Comparison of ENCODE assay signal across 14 cellular contexts in the genomic region with DNA sequence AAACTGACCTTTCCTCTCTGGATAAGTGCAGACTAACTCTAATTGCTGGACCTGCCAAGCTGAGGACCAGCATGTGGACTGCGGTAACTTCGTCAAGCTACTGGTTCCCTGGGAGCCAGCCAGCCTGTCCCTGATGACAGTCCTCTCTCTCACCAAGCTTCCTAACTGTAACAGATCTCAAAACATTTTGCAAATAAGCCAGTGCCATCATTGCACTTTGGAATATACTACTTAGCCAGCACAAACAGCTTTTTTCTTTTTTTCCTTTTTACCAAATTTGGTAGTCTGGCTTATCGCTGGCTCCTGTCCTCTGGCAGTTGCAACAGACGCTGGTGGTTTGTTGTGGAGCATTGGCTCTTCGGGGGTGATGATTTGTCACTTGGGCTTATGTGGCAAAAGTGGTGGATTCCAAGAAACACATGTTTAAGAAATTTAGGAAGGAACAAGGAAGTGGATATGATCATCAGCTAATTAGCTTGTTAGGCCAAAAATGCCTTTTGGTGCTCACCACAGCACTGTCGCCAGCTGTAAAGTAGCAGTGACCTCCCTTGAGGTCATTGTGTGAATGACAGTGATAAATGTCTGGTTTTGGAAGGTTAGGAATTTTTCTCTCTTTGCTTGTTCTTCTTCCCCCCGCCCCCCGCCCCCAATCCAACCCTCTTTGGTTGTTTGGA.
DNase-seq lines count a peak whose midpoint lies in the region; ATAC-seq, FAIRE-seq and TF ChIP-seq lines count a peak whose summit lies in the region.
"Had no signal": no experiment of that assay in that cellular context is flagged by ENCODE, and none has a peak within 500 bp of the region (broad histone marks: within the 10 kb centered on the region; RNA-seq: fewer than 3 reads in every experiment).

No MANE protein-coding gene starts in this region.

- no peak overlapping the region for H3K23ac ChIP-seq in mesenchymal stem cell (ENCODE audit: low read length in 2 of 2)

- H2BK12ac ChIP-seq in mesenchymal stem cell (ENCODE audit: low read length in 2 of 2) = no peak overlapping the region

- H3K27ac ChIP-seq in mesenchymal stem cell (ENCODE audit: low read length, poor library complexity, severe bottlenecking) = no peak overlapping the region
- H3K27ac ChIP-seq: BLaER1 treated with 17β-estradiol and CSF1 and Interleukin-3, amounts not matched to agents 10 nM and 100 nM; testis had no signal

- peak overlapping the region in 1 of 2 experiments; percentile 68 for H3K14ac ChIP-seq in mesenchymal stem cell (ENCODE audit: low read length in 2 of 2)

- H2BK120ac ChIP-seq in mesenchymal stem cell (ENCODE audit: low read depth, low read length) = no peak overlapping the region

- H3K27me3 ChIP-seq in mesenchymal stem cell (ENCODE audit: control insufficient read depth in 1 of 2, insufficient read depth in 1 of 2, low read length in 2 of 2) = no peaks in the 10 kb centered on the region
- no peaks in the 10 kb centered on the region for H3K27me3 ChIP-seq in MG63
- H3K27me3 ChIP-seq: BLaER1 treated with 17β-estradiol and CSF1 and Interleukin-3, amounts not matched to agents 10 nM and 100 nM; Peyer's patch; testis had no signal

- no peak for ATAC-seq in HG02763 (IDR thresholded peaks at IDR 0.05; ENCODE audit: unreplicated experiment)
- ATAC-seq: esophagus mucosa, sciatic nerve had no signal

- H2AK5ac ChIP-seq in mesenchymal stem cell (ENCODE audit: low read length, severe bottlenecking) = no peak overlapping the region

- no peaks in the 10 kb centered on the region for H3K9me3 ChIP-seq in mesenchymal stem cell (ENCODE audit: control insufficient read depth, low read length)
- H3K9me3 ChIP-seq in MG63 = no peaks in the 10 kb centered on the region
- H3K9me3 ChIP-seq: BLaER1 treated with 17β-estradiol and CSF1 and Interleukin-3, amounts not matched to agents 10 nM and 100 nM; Peyer's patch; testis had no signal

- H4K8ac ChIP-seq in mesenchymal stem cell (ENCODE audit: low read length) = no peak overlapping the region

- no peak overlapping the region for H3K18ac ChIP-seq in mesenchymal stem cell (ENCODE audit: low read depth in 1 of 2, low read length in 2 of 2)

- H2BK15ac ChIP-seq in mesenchymal stem cell (ENCODE audit: low read depth, poor library complexity, severe bottlenecking) = no peak overlapping the region

- CTCF ChIA-PET in HEK293T (lab: Yijun Ruan, JAX) = no interaction called here

- no peaks in the 10 kb centered on the region for H3K36me3 ChIP-seq in mesenchymal stem cell (ENCODE audit: control insufficient read depth in 1 of 2, insufficient read depth in 2 of 2, low read depth in 1 of 2, low read length in 2 of 2)
- no peaks in the 10 kb centered on the region for H3K36me3 ChIP-seq in MG63
- H3K36me3 ChIP-seq: BLaER1 treated with 17β-estradiol and CSF1 and Interleukin-3, amounts not matched to agents 10 nM and 100 nM; Peyer's patch had no signal

- no peak for TF ChIP-seq CTCF in astrocyte of the cerebellum (IDR thresholded peaks at IDR 0.05; ENCODE audit: low read depth, low read length, missing control alignments)
- no peak for TF ChIP-seq CTCF in D721Med (IDR thresholded peaks at IDR 0.05; ENCODE audit: insufficient read depth, missing control alignments)

- no peak for FAIRE-seq in D721Med (lab: Jason Lieb, UNC)

- H3K4me2 ChIP-seq in mesenchymal stem cell (ENCODE audit: low read length, poor library complexity, severe bottlenecking) = no peak overlapping the region

- 67% methylated on average over 8 of the region's 8 CpGs for WGBS in mesenchymal stem cell

- POLR2A ChIA-PET in HEK293T (lab: Yijun Ruan, JAX) = no interaction called here

- DNase-seq in Daoy (ENCODE audit: low read depth) (peak; percentile 10), HEK293T (ENCODE audit: extremely low spot score) (no peak), astrocyte of the cerebellum (ENCODE audit: low read depth) (peak; percentile 59), mesenchymal stem cell (no peak), D721Med (ENCODE audit: insufficient read length, low spot score) (no peak), MG63 (no peak), NCI-H2196 (lab: John Stamatoyannopoulos, UW; ENCODE audit: unreplicated experiment) (no peak)
- DNase-seq: activated naive CD4-positive, alpha-beta T cell treated with anti-CD3 and anti-CD28 coated beads, Interleukin-2, amount 10 ng/mL, durations not matched to agents 7 days and 5 days; Peyer's patch; testis had no signal

- in situ Hi-C loops in astrocyte of the cerebellum (cut with HindIII; ENCODE audit: low sequenced_read_pairs) = loop anchor here (5.0 kb wide), 1 partner anchor 53 kb away; no protein-coding TSS in a partner anchor

- H3K79me1 ChIP-seq in mesenchymal stem cell (replicated peaks; ENCODE audit: low read length, poor library complexity, severe bottlenecking) = no peaks in the 10 kb centered on the region

- no peak overlapping the region for H2BK5ac ChIP-seq in mesenchymal stem cell (ENCODE audit: low read depth, low read length, poor library complexity, severe bottlenecking)

- H3K9ac ChIP-seq in mesenchymal stem cell (ENCODE audit: low read length) = no peak overlapping the region
- H3K9ac ChIP-seq: BLaER1 treated with 17β-estradiol and CSF1 and Interleukin-3, amounts not matched to agents 10 nM and 100 nM had no signal

- H3K4me1 ChIP-seq in mesenchymal stem cell (ENCODE audit: control insufficient read depth, insufficient read depth, low read depth, low read length) = no peaks in the 10 kb centered on the region
- H3K4me1 ChIP-seq: Peyer's patch, testis had no signal

- no peak overlapping the region for H3K4ac ChIP-seq in mesenchymal stem cell (ENCODE audit: low read depth in 1 of 2, low read length in 2 of 2)

- H3K4me3 ChIP-seq in astrocyte of the cerebellum (ENCODE audit: low read depth, low read length) (no peak overlapping the region), mesenchymal stem cell (ENCODE audit: insufficient read depth in 1 of 2, low read depth in 1 of 2, low read length in 2 of 2) (no peak overlapping the region), MG63 (no peak overlapping the region)
- H3K4me3 ChIP-seq: BLaER1 treated with 17β-estradiol and CSF1 and Interleukin-3, amounts not matched to agents 10 nM and 100 nM; Peyer's patch; testis had no signal

- H4K91ac ChIP-seq in mesenchymal stem cell (ENCODE audit: low read length) = no peak overlapping the region

- H2AFZ ChIP-seq in mesenchymal stem cell (ENCODE audit: low read depth, low read length) = peak overlapping the region; percentile 39

TF ChIP-seq in HEK293T, 16 proteins besides CTCF, POLR2A, EP300 and RAD21:
- TF ChIP-seq ARNT (IDR thresholded peaks at IDR 0.05) (no peak), LEF1 (IDR thresholded peaks at IDR 0.05; ENCODE audit: borderline replicate concordance) (no peak), ELF4 (IDR thresholded peaks at IDR 0.05) (no peak), FOXA1 (IDR thresholded peaks at IDR 0.05) (no peak), L3MBTL2 (conservative IDR thresholded peaks at IDR 0.05) (no peak), SP1 (IDR thresholded peaks at IDR 0.05) (no peak), ZNF384 (IDR thresholded peaks at IDR 0.05) (no peak)
- TF ChIP-seq, protein P1, sequence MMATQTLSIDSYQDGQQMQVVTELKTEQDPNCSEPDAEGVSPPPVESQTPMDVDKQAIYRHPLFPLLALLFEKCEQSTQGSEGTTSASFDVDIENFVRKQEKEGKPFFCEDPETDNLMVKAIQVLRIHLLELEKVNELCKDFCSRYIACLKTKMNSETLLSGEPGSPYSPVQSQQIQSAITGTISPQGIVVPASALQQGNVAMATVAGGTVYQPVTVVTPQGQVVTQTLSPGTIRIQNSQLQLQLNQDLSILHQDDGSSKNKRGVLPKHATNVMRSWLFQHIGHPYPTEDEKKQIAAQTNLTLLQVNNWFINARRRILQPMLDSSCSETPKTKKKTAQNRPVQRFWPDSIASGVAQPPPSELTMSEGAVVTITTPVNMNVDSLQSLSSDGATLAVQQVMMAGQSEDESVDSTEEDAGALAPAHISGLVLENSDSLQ (IDR thresholded peaks at IDR 0.05) = peak; percentile 28; the same call in 1 of the 2 replicates
TF ChIP-seq in HEK293T: peak in this region for 1.

Comparison
In these comparisons a context has a peak if more than half of its experiments do, and no peak if none do; other contexts are left out.
1. DNase-seq: peak in Daoy (single experiment) and astrocyte of the cerebellum (single experiment); none in HEK293T (single experiment), mesenchymal stem cell (single experiment), D721Med (single experiment), MG63 (single experiment) and NCI-H2196 (single experiment).